ENCODE assay signal across 13 cellular contexts in the genomic region with DNA sequence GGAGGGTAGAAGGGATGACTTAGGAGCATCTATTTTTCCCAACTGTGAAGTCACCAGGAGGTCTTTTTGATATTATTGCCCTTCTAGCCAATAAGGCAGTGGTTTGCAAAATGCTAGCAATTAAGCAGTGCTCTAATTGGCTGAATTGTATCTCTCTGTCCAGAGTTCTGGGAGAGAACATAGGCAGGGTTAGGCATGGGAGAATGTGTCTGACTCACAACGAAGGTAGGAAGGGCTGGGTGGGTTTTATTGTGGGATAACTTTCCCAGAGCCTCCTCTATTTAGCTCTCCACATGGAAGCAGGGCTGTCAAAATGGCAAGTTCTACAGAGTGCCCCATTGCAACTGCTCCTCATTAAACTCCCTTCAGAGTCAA.
DNase-seq lines count a peak whose midpoint lies in the region; ATAC-seq and TF ChIP-seq lines count a peak whose summit lies in the region.
"Had no signal": no experiment of that assay in that cellular context is flagged by ENCODE, and none has a peak within 500 bp of the region (broad histone marks: within the 10 kb centered on the region; RNA-seq: fewer than 3 reads in every experiment).

No MANE protein-coding gene starts in this region.

- H3K4me3 Mint-ChIP-seq in activated CD4-positive, alpha-beta T cell treated with anti-CD3 and anti-CD28 coated beads for 36 hours, result no peak overlapping the region
- no peak overlapping the region for H3K4me3 Mint-ChIP-seq in activated CD4-positive, alpha-beta T cell treated with anti-CD3 and anti-CD28 coated beads, Interleukin-2, amount 10 ng/mL, durations not matched to agents 7 days and 5 days
- H3K4me3 Mint-ChIP-seq: dendritic cell treated with granulocyte-macrophage colony-stimulating factor and Interleukin-4, amounts not matched to agents 40 ng/mL and 50 ng/mL, for 4 days had no signal

- H3K4me2 ChIP-seq in smooth muscle cell, result peak overlapping the region; percentile 55
- H3K4me2 ChIP-seq: hepatocyte had no signal

- no peak overlapping the region for H2AFZ ChIP-seq in smooth muscle cell (ENCODE audit: low read depth)
- H2AFZ ChIP-seq: hepatocyte had no signal

- POLR2A ChIA-PET in activated CD4-positive, alpha-beta T cell treated with anti-CD3 and anti-CD28 coated beads for 36 hours (lab: Charles Lee), result no interaction called here
- POLR2A ChIA-PET in activated CD4-positive, alpha-beta T cell treated with anti-CD3 and anti-CD28 coated beads, Interleukin-2, amount 10 ng/mL, durations not matched to agents 7 days and 5 days (lab: Charles Lee), result no interaction called here

- H3K79me2 ChIP-seq in smooth muscle cell (ENCODE audit: low read depth), result no peaks in the 10 kb centered on the region
- H3K79me2 ChIP-seq: hepatocyte had no signal

- peaks cover 11% of the 10 kb centered on the region for H3K4me1 ChIP-seq in smooth muscle cell (ENCODE audit: low read depth)

- no peaks in the 10 kb centered on the region for H3K9me3 Mint-ChIP-seq in activated CD4-positive, alpha-beta T cell treated with anti-CD3 and anti-CD28 coated beads for 36 hours (ENCODE audit: low read depth)
- H3K9me3 Mint-ChIP-seq in activated CD4-positive, alpha-beta T cell treated with anti-CD3 and anti-CD28 coated beads, Interleukin-2, amount 10 ng/mL, durations not matched to agents 7 days and 5 days, result peaks cover 4% of the 10 kb centered on the region
- H3K9me3 Mint-ChIP-seq: dendritic cell treated with granulocyte-macrophage colony-stimulating factor and Interleukin-4, amounts not matched to agents 40 ng/mL and 50 ng/mL, for 4 days had no signal

- intact Hi-C loops in activated CD4-positive, alpha-beta T cell treated with anti-CD3 and anti-CD28 coated beads for 36 hours (cut with DNase I, micrococcal nuclease), result loop anchor here in 1 of 2 experiments (5.0 kb wide), 2 partner anchors 418 to 932 kb away; a partner anchor contains a TSS
- intact Hi-C loops in dorsolateral prefrontal cortex (cut with DNase I), result no loop called here

- TF ChIP-seq CTCF in smooth muscle cell (IDR thresholded peaks at IDR 0.05; ENCODE audit: borderline replicate concordance, insufficient read depth, poor library complexity, severe bottlenecking) (no peak), dorsolateral prefrontal cortex (IDR thresholded peaks at IDR 0.05 in 54 of 56, conservative IDR thresholded peaks at IDR 0.05 in 2 of 56; ENCODE audit: low read depth in 1 of 56, partially characterized antibody in 56 of 56) (no peak)

- H3K9me3 ChIP-seq in smooth muscle cell (replicated peaks; ENCODE audit: low read depth), result no peaks in the 10 kb centered on the region

- H3K27ac ChIP-seq in smooth muscle cell (ENCODE audit: low read depth) (no peak overlapping the region), dorsolateral prefrontal cortex (no peak overlapping the region)
- H3K27ac ChIP-seq: hepatocyte had no signal

- H3K36me3 Mint-ChIP-seq in activated CD4-positive, alpha-beta T cell treated with anti-CD3 and anti-CD28 coated beads for 36 hours (ENCODE audit: low read depth), result no peaks in the 10 kb centered on the region
- no peaks in the 10 kb centered on the region for H3K36me3 Mint-ChIP-seq in activated CD4-positive, alpha-beta T cell treated with anti-CD3 and anti-CD28 coated beads, Interleukin-2, amount 10 ng/mL, durations not matched to agents 7 days and 5 days (ENCODE audit: low read depth)

- no peak for DNase-seq in activated CD4-positive, alpha-beta T cell treated with anti-CD3 and anti-CD28 coated beads for 36 hours
- no peak for DNase-seq in activated CD4-positive, alpha-beta T cell treated with anti-CD3 and anti-CD28 coated beads, Interleukin-2, amount 10 ng/mL, durations not matched to agents 7 days and 5 days
- DNase-seq in NCI-H69 (lab: John Stamatoyannopoulos, UW) (peak; percentile 64), smooth muscle cell (lab: John Stamatoyannopoulos, UW; ENCODE audit: unreplicated experiment) (no peak), NCI-H1105 treated with DMSO at 0.1 percent for 48 hours (lab: John Stamatoyannopoulos, UW) (no peak), HUDEP-2 (lab: John Stamatoyannopoulos, UW; ENCODE audit: unreplicated experiment in 76 of 76) (no peak), dorsolateral prefrontal cortex (no peak)
- DNase-seq: activated gamma-delta T cell treated with Interleukin-2 at 50 U/mL for 16 hours, GOT3, NCI-H526 had no signal

- ATAC-seq in activated CD4-positive, alpha-beta T cell treated with anti-CD3 and anti-CD28 coated beads for 36 hours, result no peak
- peak; percentile 5 for ATAC-seq in HG02885 (IDR thresholded peaks at IDR 0.05; ENCODE audit: poor library complexity, unreplicated experiment)

- no peak overlapping the region for H3K4me3 ChIP-seq in smooth muscle cell
- no peak overlapping the region for H3K4me3 ChIP-seq in dorsolateral prefrontal cortex
- H3K4me3 ChIP-seq: hepatocyte had no signal

- no peaks in the 10 kb centered on the region for H4K20me1 ChIP-seq in smooth muscle cell (ENCODE audit: low read depth)

- H3K27me3 Mint-ChIP-seq in activated CD4-positive, alpha-beta T cell treated with anti-CD3 and anti-CD28 coated beads for 36 hours, result peaks cover 22% of the 10 kb centered on the region
- no peaks in the 10 kb centered on the region for H3K27me3 Mint-ChIP-seq in activated CD4-positive, alpha-beta T cell treated with anti-CD3 and anti-CD28 coated beads, Interleukin-2, amount 10 ng/mL, durations not matched to agents 7 days and 5 days

- peak overlapping the region; percentile 77 for H3K27ac Mint-ChIP-seq in activated CD4-positive, alpha-beta T cell treated with anti-CD3 and anti-CD28 coated beads for 36 hours
- no peak overlapping the region for H3K27ac Mint-ChIP-seq in activated CD4-positive, alpha-beta T cell treated with anti-CD3 and anti-CD28 coated beads, Interleukin-2, amount 10 ng/mL, durations not matched to agents 7 days and 5 days
- H3K27ac Mint-ChIP-seq: dendritic cell treated with granulocyte-macrophage colony-stimulating factor and Interleukin-4, amounts not matched to agents 40 ng/mL and 50 ng/mL, for 4 days had no signal

- H3K9ac ChIP-seq in smooth muscle cell (ENCODE audit: low read depth), result no peak overlapping the region

- WGBS in smooth muscle cell (ENCODE audit: low lambda C conversion rate), result 33% methylated on average over 1 of the region's 1 CpG

- H3F3A ChIP-seq in smooth muscle cell (ENCODE audit: low read depth), result no peaks in the 10 kb centered on the region

- H3K27me3 ChIP-seq in smooth muscle cell (ENCODE audit: low read depth), result peaks cover 2% of the 10 kb centered on the region
- H3K27me3 ChIP-seq in dorsolateral prefrontal cortex, result peaks cover 0 to 15% (median 0%) of the 10 kb centered on the region in 45 donors
- H3K27me3 ChIP-seq: hepatocyte had no signal

- no peaks in the 10 kb centered on the region for H3K36me3 ChIP-seq in smooth muscle cell (ENCODE audit: low read depth)

- CTCF ChIA-PET in activated CD4-positive, alpha-beta T cell treated with anti-CD3 and anti-CD28 coated beads for 36 hours (lab: Charles Lee), result interaction anchor here (1.1 kb wide), 1 partner anchor 10 kb away, joined by 4 read pairs; no protein-coding TSS in a partner anchor
- CTCF ChIA-PET in activated CD4-positive, alpha-beta T cell treated with anti-CD3 and anti-CD28 coated beads, Interleukin-2, amount 10 ng/mL, durations not matched to agents 7 days and 5 days (lab: Charles Lee), result no interaction called here

- peaks cover 30% of the 10 kb centered on the region for H3K4me1 Mint-ChIP-seq in activated CD4-positive, alpha-beta T cell treated with anti-CD3 and anti-CD28 coated beads for 36 hours
- H3K4me1 Mint-ChIP-seq in activated CD4-positive, alpha-beta T cell treated with anti-CD3 and anti-CD28 coated beads, Interleukin-2, amount 10 ng/mL, durations not matched to agents 7 days and 5 days, result peaks cover 6% of the 10 kb centered on the region
